In the genomic region with DNA sequence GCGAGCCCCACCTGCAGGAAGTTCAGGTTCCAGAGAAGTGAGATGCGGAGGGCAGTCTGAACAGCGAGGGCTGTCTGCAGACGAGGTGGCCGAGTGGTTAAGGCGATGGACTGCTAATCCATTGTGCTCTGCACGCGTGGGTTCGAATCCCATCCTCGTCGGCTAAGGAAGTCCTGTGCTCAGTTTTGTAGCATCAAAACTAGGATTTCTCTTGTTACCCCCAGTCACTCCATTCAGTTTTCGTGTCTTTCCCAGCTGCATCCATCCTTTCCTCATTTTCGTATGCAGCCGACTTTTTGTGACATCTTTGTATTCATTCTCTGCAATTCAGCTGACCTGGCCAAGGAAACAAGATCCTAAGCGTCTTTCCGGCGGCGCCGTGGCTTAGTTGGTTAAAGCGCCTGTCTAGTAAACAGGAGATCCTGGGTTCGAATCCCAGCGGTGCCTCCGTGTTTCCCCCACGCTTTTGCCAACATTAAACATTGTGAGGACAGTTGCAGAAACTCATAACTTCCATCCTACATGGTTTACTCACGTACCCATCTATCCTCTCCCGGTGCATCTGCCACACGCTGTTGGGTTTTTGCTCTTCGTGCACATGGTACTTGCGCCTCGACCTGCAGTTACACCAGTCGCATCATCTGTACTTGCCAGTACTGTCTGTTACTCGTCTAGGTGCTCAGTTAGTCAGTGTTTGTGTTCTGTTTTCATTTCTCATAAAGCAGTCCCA, we compare ENCODE assay signal across 8 cellular contexts. TPM values are rescaled to one million over a fixed set of nuclear protein-coding genes. Genes with fewer than 3 reads are reported as not detected.
DNase-seq lines count a peak whose midpoint lies in the region; ATAC-seq and TF ChIP-seq lines count a peak whose summit lies in the region.

No MANE protein-coding gene starts in this region.

- peak; percentile 34 for ATAC-seq in HG03196 (IDR thresholded peaks at IDR 0.05; ENCODE audit: unreplicated experiment)
- peak; percentile 53 for ATAC-seq in left colon

- peak; percentile 75 for DNase-seq in GM10266 (ENCODE audit: extremely low spot score)
- peak; percentile 96 for DNase-seq in NCI-H460 (ENCODE audit: extremely low read depth, low read depth)
- DNase-seq in activated CD4-positive, alpha-beta T cell treated with anti-CD3 and anti-CD28 coated beads for 1 hour = peak; percentile 88
- DNase-seq in left colon = peak; percentile 93 to 94
- DNase-seq in stimulated activated CD4-positive, alpha-beta T cell treated with anti-CD3 and anti-CD28 coated beads, Interleukin-15, amount 100 ng/mL, for 48 hours (ENCODE audit: low read depth in 2 of 2) = peak; percentile 92 to 95
- no peak for DNase-seq in cortex of kidney (lab: John Stamatoyannopoulos, UW)

- peak overlapping the region; percentile 99 for H3K27ac ChIP-seq in cingulate gyrus (ENCODE audit: low read depth, low read length)

- TF ChIP-seq CTCF in GM10266 (IDR thresholded peaks at IDR 0.05; ENCODE audit: control insufficient read depth, insufficient read depth, low read depth, missing control alignments) = peak; percentile 53

- intact Hi-C loops in left colon (cut with DNase I, micrococcal nuclease) = loop anchor here in 1 of 2 donors (1.0 to 10.0 kb wide), 2 partner anchors 34 to 62 kb away; a partner anchor contains a TSS

RNA-seq across cellular contexts. Expression of a gene that starts 3.0 kb away (rescaled TPM):
- 4.0 and 5.5 TPM in 2 replicates for total RNA-seq in NCI-H460 (2014; rRNA removed; shearing (Covaris generic))
- 5.7 and 9.9 TPM in 2 replicates for polyA plus RNA-seq in NCI-H460 (2014; cell fraction: nucleus; rRNA removed)
- total RNA-seq in left colon = 10 to 100 TPM; 12.2 to 13.3 TPM

RNA-seq across cellular contexts. Expression of a gene that starts 10.8 kb away (rescaled TPM):
- total RNA-seq in NCI-H460 (2014; rRNA removed; shearing (Covaris generic)) = 26.6 and 27.9 TPM in 2 replicates
- polyA plus RNA-seq in NCI-H460 (2014; cell fraction: nucleus; rRNA removed) = 40.3 and 47.0 TPM in 2 replicates
- 10 to 100 TPM; 11.3 to 12.6 TPM for total RNA-seq in left colon

RNA-seq across cellular contexts. Expression of a gene that starts 23.4 kb away (rescaled TPM):
- total RNA-seq in NCI-H460 (2014; rRNA removed; shearing (Covaris generic)) = 64.1 and 69.2 TPM in 2 replicates
- polyA plus RNA-seq in NCI-H460 (2014; cell fraction: nucleus; rRNA removed) = 173 and 244 TPM in 2 replicates
- total RNA-seq in left colon = 10 to 100 TPM in 1 of 2 donors, 1 to 10 TPM in 1; 6.4 to 22.4 TPM

RNA-seq across cellular contexts. Expression of a gene that starts 24.2 kb away (rescaled TPM):
- total RNA-seq in NCI-H460 (2014; rRNA removed; shearing (Covaris generic)) = 6.0 and 8.0 TPM in 2 replicates
- polyA plus RNA-seq in NCI-H460 (2014; cell fraction: nucleus; rRNA removed) = 22.7 and 31.1 TPM in 2 replicates
- 10 to 100 TPM; 45.1 to 56.3 TPM for total RNA-seq in left colon

RNA-seq across cellular contexts. Expression of a gene that starts 34.7 kb away (rescaled TPM):
- total RNA-seq in NCI-H460 (2014; rRNA removed; shearing (Covaris generic)) = 4.6 and 6.5 TPM in 2 replicates
- polyA plus RNA-seq in NCI-H460 (2014; cell fraction: nucleus; rRNA removed) = 5.3 and 12.2 TPM in 2 replicates
- 100 to 1,000 TPM in 1 of 2 donors, 10 to 100 TPM in 1; 35.0 to 113 TPM for total RNA-seq in left colon
